ENCODE assay signal across 1 cellular context in the genomic region with DNA sequence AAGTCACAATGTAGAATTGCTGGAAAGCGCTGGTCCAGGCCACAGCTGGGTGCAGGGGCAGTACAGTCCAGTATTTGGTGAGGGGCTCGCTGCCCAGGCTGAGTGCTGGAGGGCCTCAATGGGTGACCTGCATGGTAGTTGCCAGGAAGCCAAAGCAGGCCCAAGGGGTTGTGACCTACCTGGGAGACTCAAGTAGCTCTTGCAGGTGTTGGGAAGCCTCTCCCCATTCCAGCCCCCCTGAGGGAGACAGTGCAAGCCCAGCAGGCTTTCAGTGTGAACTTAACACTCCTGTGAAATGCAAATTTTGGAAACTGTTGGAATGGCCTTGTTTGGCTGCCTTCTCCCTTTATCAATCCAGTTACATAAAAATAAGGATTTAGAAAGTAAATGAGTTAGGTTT.
A peak's percentile ranks its signal among the peaks of the same experiment; 100 is the strongest.
TF ChIP-seq lines count a peak whose summit lies in the region.

No MANE protein-coding gene starts in this region.

TF ChIP-seq in H1, 55 proteins besides CTCF, POLR2A, EP300 and RAD21 (continued from another document):
- TF ChIP-seq GTF2F1 (IDR thresholded peaks at IDR 0.05; ENCODE audit: borderline replicate concordance, low read depth, low read length) (no peak), SP1 (IDR thresholded peaks at IDR 0.05; ENCODE audit: low read depth, low read length) (peak; percentile 69), HDAC2 (IDR thresholded peaks at IDR 0.05; ENCODE audit: borderline replicate concordance in 1 of 2, low read depth in 2 of 2, low read length in 2 of 2) (0 out of 4 replicates have a peak, but pooled peaks have one; percentile 36 to 70), POLR2AphosphoS5 (IDR thresholded peaks at IDR 0.05; ENCODE audit: low read depth, low read length) (peak; percentile 21; the same call in 1 of the 2 replicates), BCL11A (IDR thresholded peaks at IDR 0.05; ENCODE audit: low read depth in 2 of 2, low read length in 2 of 2) (peak; percentile 8 to 41), TCF12 (IDR thresholded peaks at IDR 0.05; ENCODE audit: low read depth, low read length) (peak; percentile 98), BACH1 (IDR thresholded peaks at IDR 0.05; ENCODE audit: low read length) (no peak), SP2 (IDR thresholded peaks at IDR 0.05; ENCODE audit: low read length) (no peak), CEBPB (IDR thresholded peaks at IDR 0.05; ENCODE audit: low read depth, low read length) (no peak), PHF8 (conservative IDR thresholded peaks at IDR 0.05; ENCODE audit: low read depth, low read length) (no peak), ZNF274 (IDR thresholded peaks at IDR 0.05; ENCODE audit: borderline replicate concordance, extremely low read depth, low read length) (no peak)
TF ChIP-seq in H1: peak in this region for 8.
